ENCODE assay signal across 10 cellular contexts in genomic region chr5:40991168-40991980, GRCh38.
DNase-seq lines count a peak whose midpoint lies in the region; ATAC-seq and TF ChIP-seq lines count a peak whose summit lies in the region.
"Had no signal": no experiment of that assay in that cellular context is flagged by ENCODE, and none has a peak within 500 bp of the region (broad histone marks: within the 10 kb centered on the region; RNA-seq: fewer than 3 reads in every experiment).

No MANE protein-coding gene starts in this region.

- H3K36me3 ChIP-seq in ACC112 (ENCODE audit: insufficient read depth, low read length) (no peaks in the 10 kb centered on the region), body of pancreas (replicated peaks in 1 of 2; ENCODE audit: insufficient read depth in 1 of 2, low read depth in 2 of 2) (no peaks in the 10 kb centered on the region), heart right ventricle (no peaks in the 10 kb centered on the region), psoas muscle (ENCODE audit: insufficient read depth in 1 of 2, low read depth in 1 of 2) (no peaks in the 10 kb centered on the region)

- 15 to 18% methylated on average over 2 of the region's 2 CpGs for WGBS in body of pancreas, 2 donors
- WGBS in heart right ventricle, 2 donors, result 14 to 19% methylated on average over 2 of the region's 2 CpGs
- 16 to 25% (median 18%) methylated on average over 2 of the region's 2 CpGs for WGBS in psoas muscle, 3 donors

- H3K9me3 ChIP-seq in body of pancreas, result no peaks in the 10 kb centered on the region
- peaks cover 0 to 8% (median 0%) of the 10 kb centered on the region in 11 donors for H3K9me3 ChIP-seq in heart right ventricle
- H3K9me3 ChIP-seq in psoas muscle, result no peaks in the 10 kb centered on the region

- peaks cover 39% of the 10 kb centered on the region for H3K4me1 ChIP-seq in ACC112 (ENCODE audit: control insufficient read depth, insufficient read depth, low read length, unreplicated experiment)
- peaks cover 29% of the 10 kb centered on the region for H3K4me1 ChIP-seq in body of pancreas
- peaks cover 0 to 28% (median 16%) of the 10 kb centered on the region in 9 donors for H3K4me1 ChIP-seq in heart right ventricle
- H3K4me1 ChIP-seq in psoas muscle, result no peaks in the 10 kb centered on the region

- H3K27ac ChIP-seq in ACC112 (ENCODE audit: low read depth, low read length) (peak overlapping the region; percentile 89), body of pancreas (peak overlapping the region in 2 of 4 donors; percentile 49 to 56), heart right ventricle (peak overlapping the region; percentile 43 to 77 (median 68)), psoas muscle (peak overlapping the region; percentile 46)

- ATAC-seq in body of pancreas (peak; percentile 86), heart right ventricle (peak; percentile 83 to 96 (median 94)), psoas muscle (peak; percentile 40 to 88 (median 78)), HG03460 (IDR thresholded peaks at IDR 0.05; ENCODE audit: unreplicated experiment) (no peak)

- H3K27me3 ChIP-seq in ACC112 (ENCODE audit: insufficient read depth, low read length) (no peaks in the 10 kb centered on the region), body of pancreas (no peaks in the 10 kb centered on the region), heart right ventricle (no peaks in the 10 kb centered on the region), psoas muscle (ENCODE audit: insufficient read depth in 3 of 3, low read length in 2 of 3) (no peaks in the 10 kb centered on the region)

- no peak for TF ChIP-seq POLR2A in body of pancreas (IDR thresholded peaks at IDR 0.05)

- H3K4me3 ChIP-seq in ACC112 (ENCODE audit: low read depth, low read length) (peak overlapping the region; percentile 29), body of pancreas (no peak overlapping the region), heart right ventricle (no peak overlapping the region), psoas muscle (no peak overlapping the region)

- TF ChIP-seq CTCF in body of pancreas (IDR thresholded peaks at IDR 0.05) (peak in 1 of 7 experiments; percentile 14), heart right ventricle (IDR thresholded peaks at IDR 0.05) (no peak), psoas muscle (IDR thresholded peaks at IDR 0.05) (no peak)

- H2AFZ ChIP-seq in ACC112 (ENCODE audit: low read length, unreplicated experiment), result peak overlapping the region; percentile 58

- peak; percentile 26 to 73 (median 37) for DNase-seq in body of pancreas
- DNase-seq in heart right ventricle, result peak in 1 of 2 donors; percentile 70
- DNase-seq in psoas muscle, result peak in 1 of 2 donors; percentile 43
- DNase-seq in COR-L47 (lab: John Stamatoyannopoulos, UW), result no peak
- DNase-seq in NCI-H524 (lab: John Stamatoyannopoulos, UW), result no peak
- DNase-seq in foreskin melanocyte, result no peak
- DNase-seq: activated CD4-positive, alpha-beta memory T cell treated with anti-CD3 and anti-CD28 coated beads, Interleukin-2, amount 10 ng/mL, durations not matched to agents 7 days and 5 days; NCI-H1048 had no signal

- H3K79me2 ChIP-seq in ACC112 (ENCODE audit: control insufficient read depth, insufficient read depth, low read length, unreplicated experiment), result no peaks in the 10 kb centered on the region

- intact Hi-C loops in body of pancreas (cut with DNase I) (no loop called here), heart right ventricle (cut with DNase I) (loop anchor here in 3 of 10 donors (1.0 to 10.0 kb wide), 4 partner anchors 201 to 353 kb away; no protein-coding TSS in a partner anchor), psoas muscle (cut with DNase I) (no loop called here)

Comparison
In these comparisons a context has a peak if more than half of its experiments do, and no peak if none do; other contexts are left out.
1. DNase-seq: peak in body of pancreas (4 of 4); none in COR-L47 (single experiment), NCI-H524 (0 of 2) and foreskin melanocyte (single experiment).